In the genomic region with DNA sequence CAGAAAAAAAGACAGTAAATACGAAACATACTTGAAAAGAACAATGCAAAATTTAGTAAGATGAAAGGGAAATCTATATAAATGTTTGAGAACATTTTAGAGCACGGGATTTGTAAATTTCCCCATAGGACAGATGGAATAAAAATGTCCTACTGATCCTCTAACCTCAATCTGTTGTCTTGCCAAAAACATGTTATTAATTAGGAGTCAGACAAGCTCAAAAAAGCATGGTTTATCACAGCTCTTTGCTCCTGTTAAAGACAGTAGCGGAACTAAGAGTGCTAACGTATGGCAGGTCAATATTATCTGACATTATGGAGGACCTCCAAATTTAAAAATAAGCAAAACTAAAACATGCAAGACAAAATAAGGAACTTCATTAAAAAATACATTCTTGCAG, we compare ENCODE assay signal across 15 cellular contexts.
"Had no signal": no experiment of that assay in that cellular context is flagged by ENCODE, and none has a peak within 500 bp of the region (broad histone marks: within the 10 kb centered on the region; RNA-seq: fewer than 3 reads in every experiment).

No MANE protein-coding gene starts in this region.

- H2AFZ ChIP-seq: hepatocyte, neural progenitor cell had no signal

- H3K9me3 ChIP-seq: left ventricle myocardium inferior, thyroid gland had no signal

- H3K27ac ChIP-seq: hepatocyte, left ventricle myocardium inferior, neural progenitor cell, thyroid gland had no signal

- H3K27ac Mint-ChIP-seq: activated B cell treated with CpG ODN at 0.5 μM for 24 hours; activated naive CD8-positive, alpha-beta T cell treated with anti-CD3 and anti-CD28 coated beads for 36 hours; neural progenitor cell had no signal

- H3K4me3 Mint-ChIP-seq: activated B cell treated with CpG ODN at 0.5 μM for 24 hours; activated CD4-positive, alpha-beta T cell treated with anti-CD3 and anti-CD28 coated beads, Interleukin-2, amount 10 ng/mL, durations not matched to agents 24 days and 14 days; activated naive CD8-positive, alpha-beta T cell treated with anti-CD3 and anti-CD28 coated beads for 36 hours; neural progenitor cell had no signal

- ATAC-seq: right cardiac atrium had no signal

- H3K27me3 ChIP-seq: hepatocyte, neural progenitor cell, thyroid gland had no signal

- H3K9ac ChIP-seq: neural progenitor cell had no signal

- H3K27me3 Mint-ChIP-seq: activated B cell treated with CpG ODN at 0.5 μM for 24 hours; activated CD4-positive, alpha-beta T cell treated with anti-CD3 and anti-CD28 coated beads, Interleukin-2, amount 10 ng/mL, durations not matched to agents 24 days and 14 days; activated naive CD8-positive, alpha-beta T cell treated with anti-CD3 and anti-CD28 coated beads for 36 hours had no signal

- DNase-seq: activated B cell treated with CpG ODN at 0.5 μM for 24 hours; activated CD4-positive, alpha-beta T cell treated with anti-CD3 and anti-CD28 coated beads, Interleukin-2, amount 10 ng/mL, durations not matched to agents 24 days and 14 days; activated effector memory CD4-positive, alpha-beta T cell treated with anti-CD3 and anti-CD28 coated beads, Interleukin-2, amount 50 U/mL, for 16 hours; activated naive CD8-positive, alpha-beta T cell treated with anti-CD3 and anti-CD28 coated beads for 36 hours; activated T-cell treated with anti-CD3 and anti-CD28 coated beads, Interleukin-2, amount 50 U/mL, for 1 hour; anterior cingulate cortex; kidney; left ventricle myocardium inferior; right cardiac atrium; small intestine; T-helper 1 cell; thyroid gland had no signal

- H3K4me2 ChIP-seq: hepatocyte, neural progenitor cell had no signal

- FAIRE-seq: endothelial cell of umbilical vein, kidney, small intestine had no signal

- H3K9me3 Mint-ChIP-seq: activated B cell treated with CpG ODN at 0.5 μM for 24 hours; activated CD4-positive, alpha-beta T cell treated with anti-CD3 and anti-CD28 coated beads, Interleukin-2, amount 10 ng/mL, durations not matched to agents 24 days and 14 days; activated naive CD8-positive, alpha-beta T cell treated with anti-CD3 and anti-CD28 coated beads for 36 hours; neural progenitor cell had no signal

- H3K4me3 ChIP-seq: hepatocyte, left ventricle myocardium inferior, neural progenitor cell, thyroid gland had no signal
